ENCODE assay signal across 10 cellular contexts in genomic region chr2:105409717-105410116, GRCh38. TPM values are rescaled to one million over a fixed set of nuclear protein-coding genes. Genes with fewer than 3 reads are reported as not detected.
DNase-seq lines count a peak whose midpoint lies in the region; FAIRE-seq and TF ChIP-seq lines count a peak whose summit lies in the region.
"Had no signal": no experiment of that assay in that cellular context is flagged by ENCODE, and none has a peak within 500 bp of the region (broad histone marks: within the 10 kb centered on the region; RNA-seq: fewer than 3 reads in every experiment).

No MANE protein-coding gene starts in this region.

- POLR2A ChIA-PET in H1 (lab: Charles Lee; ENCODE audit: partially characterized antibody) = interaction anchor here (4.9 kb wide), 1 partner anchor 11 kb away, joined by 32 read pairs; the partner anchor contains the start of gene FHL2

- 0 out of 2 replicates have a peak overlapping the region, but pooled peaks have one; percentile 19 for H2AFZ ChIP-seq in H1 (ENCODE audit: low read length)
- H2AFZ ChIP-seq: parathyroid adenoma had no signal

- no peak overlapping the region for H2BK20ac ChIP-seq in H1 (ENCODE audit: low read length)

- no peak overlapping the region for H3K23ac ChIP-seq in H1 (ENCODE audit: insufficient read length)

- no peak overlapping the region for H2BK15ac ChIP-seq in H1 (ENCODE audit: low read length)

- no peak overlapping the region for H3K56ac ChIP-seq in H1 (replicated peaks; ENCODE audit: insufficient read length, low read depth, low read length)

- no peaks in the 10 kb centered on the region; a peak in 1 of 8 replicates for H3K36me3 ChIP-seq in H1 (ENCODE audit: control insufficient read depth in 2 of 4, insufficient read depth in 4 of 4, low read length in 3 of 4)
- H3K36me3 ChIP-seq in HAP-1 (replicated peaks) = no peaks in the 10 kb centered on the region

- no peak for TF ChIP-seq RAD21 in H1 (IDR thresholded peaks at IDR 0.05 in 1 of 2, conservative IDR thresholded peaks at IDR 0.05 in 1 of 2; ENCODE audit: low read depth in 2 of 2, low read length in 2 of 2)

- H4K91ac ChIP-seq in H1 (replicated peaks; ENCODE audit: insufficient read length, low read length) = no peak overlapping the region

- TF ChIP-seq EP300 in H1 (IDR thresholded peaks at IDR 0.05; ENCODE audit: borderline replicate concordance in 1 of 2, low read depth in 2 of 2, low read length in 2 of 2) = no peak

- H3K4me2 ChIP-seq in H1 (ENCODE audit: insufficient read depth in 1 of 2, low read depth in 2 of 2, low read length in 2 of 2) = no peak overlapping the region

- no peak overlapping the region for H2BK120ac ChIP-seq in H1 (replicated peaks; ENCODE audit: low read depth, low read length)

- no peak overlapping the region for H2BK5ac ChIP-seq in H1 (ENCODE audit: low read depth, low read length)

- H3K14ac ChIP-seq in H1 (ENCODE audit: insufficient read length) = no peak overlapping the region

- no peaks in the 10 kb centered on the region for H3K23me2 ChIP-seq in H1 (ENCODE audit: low read depth, low read length)

- H3K79me2 ChIP-seq in H1 (ENCODE audit: control insufficient read depth in 1 of 2, insufficient read depth in 2 of 2, low read length in 2 of 2) = no peaks in the 10 kb centered on the region
- H3K79me2 ChIP-seq: parathyroid adenoma had no signal

- FAIRE-seq in H1 (lab: Jason Lieb, UNC) (no peak), urothelium cell line (lab: Jason Lieb, UNC) (peak; percentile 94)

- no peak overlapping the region for H4K5ac ChIP-seq in H1 (ENCODE audit: insufficient read length, low read depth, low read length)

- H3K4me1 ChIP-seq in H1 (replicated peaks in 1 of 4; ENCODE audit: control insufficient read depth in 3 of 4, insufficient read depth in 4 of 4, low read length in 3 of 4) (no peaks in the 10 kb centered on the region), HAP-1 (no peaks in the 10 kb centered on the region)
- H3K4me1 ChIP-seq: parathyroid adenoma had no signal

- no peak for TF ChIP-seq CTCF in H1 (IDR thresholded peaks at IDR 0.05; ENCODE audit: control extremely low read depth in 1 of 3, insufficient read depth in 1 of 3, low read depth in 1 of 3, low read length in 3 of 3)
- no peak for TF ChIP-seq CTCF in lower leg skin (IDR thresholded peaks at IDR 0.05)

- WGBS in H1 (ENCODE audit: extremely low coverage in 1 of 2, insufficient coverage in 1 of 2, insufficient read length in 1 of 2, insufficient replicate concordance in 2 of 2, low coverage in 1 of 2, low lambda C conversion rate in 2 of 2, missing lambda C conversion rate in 1 of 2), 2 experiments = 89% methylated on average over 6 of the region's 6 CpGs; no CpG with 5 or more reads in 1 of the 2 experiments
- WGBS in lower leg skin, 2 donors = 16 to 27% methylated on average over 6 of the region's 6 CpGs

- H3K18ac ChIP-seq in H1 (ENCODE audit: extremely low read depth, low read length) = no peak overlapping the region

- CTCF ChIA-PET in H1 (lab: Charles Lee; ENCODE audit: partially characterized antibody) = interaction anchor here (0.8 to 2.0 kb wide), 5 partner anchors 10 to 560 kb away, joined by 3 to 10 read pairs (median 4); partner anchors contain the start of gene FHL2

- H4K20me1 ChIP-seq in H1 (replicated peaks in 1 of 2; ENCODE audit: control insufficient read depth in 1 of 2, insufficient read depth in 2 of 2, low read length in 2 of 2) = no peaks in the 10 kb centered on the region

- H2AK5ac ChIP-seq in H1 (ENCODE audit: low read depth, low read length) = no peak overlapping the region

- no peak overlapping the region for H3K9ac ChIP-seq in H1 (replicated peaks in 1 of 4; ENCODE audit: extremely low read depth in 1 of 4, low read depth in 3 of 4, low read length in 3 of 4)
- H3K9ac ChIP-seq: parathyroid adenoma had no signal

- no peak overlapping the region for H2BK12ac ChIP-seq in H1 (ENCODE audit: low read depth, low read length)

- H3K4ac ChIP-seq in H1 (replicated peaks; ENCODE audit: insufficient read length, low read depth, low read length) = no peak overlapping the region

- H4K8ac ChIP-seq in H1 (ENCODE audit: extremely low read depth, insufficient read depth, low read length) = no peak overlapping the region

- H3K27ac ChIP-seq in H1 (ENCODE audit: low read depth, low read length) = no peak overlapping the region
- H3K27ac ChIP-seq: 22Rv1, parathyroid adenoma had no signal

- DNase-seq in DMS 273 (lab: John Stamatoyannopoulos, UW; ENCODE audit: unreplicated experiment) = peak; percentile 50
- no peak for DNase-seq in DMS 273 treated with DMSO at 0.1 percent for 48 hours (lab: John Stamatoyannopoulos, UW)
- peak in 1 of 2 experiments; percentile 27 for DNase-seq in H1 (ENCODE audit: low read depth in 1 of 2, low spot score in 2 of 2)
- DNase-seq in lower leg skin (ENCODE audit: low spot score in 2 of 2) = peak; percentile 80 to 89
- peak; percentile 89 for DNase-seq in urothelium cell line (ENCODE audit: low spot score)
- DNase-seq in NK-92 (lab: John Stamatoyannopoulos, UW; ENCODE audit: unreplicated experiment) = no peak
- no peak for DNase-seq in activated CD4-positive, alpha-beta T cell treated with anti-CD3 and anti-CD28 coated beads, Interleukin-2, amount 50 U/mL, for 1 hour
- no peak for DNase-seq in HAP-1 (ENCODE audit: low spot score in 2 of 2)

- no peak for TF ChIP-seq POLR2A in H1 (IDR thresholded peaks at IDR 0.05; ENCODE audit: control extremely low read depth in 1 of 2, low read depth in 2 of 2, low read length in 2 of 2)
- no peak for TF ChIP-seq POLR2A in lower leg skin (IDR thresholded peaks at IDR 0.05)

- intact Hi-C loops in lower leg skin (cut with DNase I; ENCODE audit: low total_unique reads) = no loop called here

- H3K9me3 ChIP-seq in H1 (ENCODE audit: insufficient read depth in 2 of 2, low read depth in 1 of 2, low read length in 1 of 2) (no peaks in the 10 kb centered on the region), HAP-1 (no peaks in the 10 kb centered on the region)

- H3K79me1 ChIP-seq in H1 (ENCODE audit: low read depth, low read length) = no peaks in the 10 kb centered on the region

- in situ Hi-C loops in HAP-1 (cut with MboI; ENCODE audit: low sequenced_read_pairs) = no loop called here

- H3K4me3 ChIP-seq in H1 (ENCODE audit: extremely low read depth in 1 of 4, insufficient read depth in 2 of 4, low read depth in 3 of 4, low read length in 4 of 4) (no peak overlapping the region), lower leg skin (ENCODE audit: low read depth, poor library complexity, severe bottlenecking) (no peak overlapping the region), HAP-1 (no peak overlapping the region)

- H3K27me3 ChIP-seq in H1 (replicated peaks in 1 of 4; ENCODE audit: control insufficient read depth in 3 of 4, extremely low read depth in 1 of 4, insufficient read depth in 3 of 4, low read length in 3 of 4) (no peaks in the 10 kb centered on the region; a peak in 1 of 7 replicates), HAP-1 (ENCODE audit: low read depth) (no peaks in the 10 kb centered on the region)

TF ChIP-seq in H1, 55 proteins besides CTCF, POLR2A, EP300 and RAD21:
- TF ChIP-seq KDM4A (IDR thresholded peaks at IDR 0.05; ENCODE audit: low read depth, low read length, severe bottlenecking) (no peak), SP1 (IDR thresholded peaks at IDR 0.05; ENCODE audit: low read depth, low read length) (no peak), BACH1 (IDR thresholded peaks at IDR 0.05; ENCODE audit: low read length) (no peak), ZNF274 (IDR thresholded peaks at IDR 0.05; ENCODE audit: borderline replicate concordance, extremely low read depth, low read length) (no peak), BCL11A (IDR thresholded peaks at IDR 0.05; ENCODE audit: low read depth in 2 of 2, low read length in 2 of 2) (no peak), JUN (IDR thresholded peaks at IDR 0.05; ENCODE audit: low read depth, low read length) (no peak), POU5F1 (IDR thresholded peaks at IDR 0.05; ENCODE audit: low read depth, low read length) (no peak), TBP (IDR thresholded peaks at IDR 0.05; ENCODE audit: low read depth, low read length) (no peak), TCF12 (IDR thresholded peaks at IDR 0.05; ENCODE audit: low read depth, low read length) (no peak), FOSL1 (IDR thresholded peaks at IDR 0.05; ENCODE audit: insufficient read depth, low read depth, low read length) (no peak), POLR2AphosphoS5 (IDR thresholded peaks at IDR 0.05; ENCODE audit: low read depth, low read length) (no peak), SIRT6 (IDR thresholded peaks at IDR 0.05; ENCODE audit: low read length) (no peak)
- TF ChIP-seq, protein P1, sequence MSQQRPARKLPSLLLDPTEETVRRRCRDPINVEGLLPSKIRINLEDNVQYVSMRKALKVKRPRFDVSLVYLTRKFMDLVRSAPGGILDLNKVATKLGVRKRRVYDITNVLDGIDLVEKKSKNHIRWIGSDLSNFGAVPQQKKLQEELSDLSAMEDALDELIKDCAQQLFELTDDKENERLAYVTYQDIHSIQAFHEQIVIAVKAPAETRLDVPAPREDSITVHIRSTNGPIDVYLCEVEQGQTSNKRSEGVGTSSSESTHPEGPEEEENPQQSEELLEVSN (IDR thresholded peaks at IDR 0.05) = no peak

RNA-seq across cellular contexts. Expression of gene FHL2, which starts 10.9 kb away (rescaled TPM):
- total RNA-seq in H1 (2021; fragmentation: NEBNext Ultra II Directional; extraction: Animal tissue kit (Norgen Biotek cat#: 25700)) = 33.2 and 33.4 TPM in 2 replicates
- polyA plus RNA-seq in H1 (2011; rRNA removed) = 51.0 and 64.3 TPM in 2 replicates
- polyA plus RNA-seq in H1 (2011; cell fraction: cytosol; rRNA removed) = 60.7 TPM
- polyA plus RNA-seq in H1 (2011; cell fraction: nucleus; rRNA removed) = 36.4 TPM
- 32.7 to 47.1 TPM (median 40.2 TPM) in 4 replicates for polyA plus RNA-seq in H1 (2012, experiment 1 of 2)
- polyA plus RNA-seq in H1 (2012, experiment 2 of 2) = 29.1 TPM
- polyA plus RNA-seq in H1 (2013, experiment 1 of 2) = 19.4 TPM
- 20.2 TPM for polyA plus RNA-seq in H1 (2013, experiment 2 of 2)
- 59.2 and 66.1 TPM in 2 replicates for polyA minus RNA-seq in H1 (2011; rRNA and poly(A)+ RNA removed)
- polyA minus RNA-seq in H1 (2011; cell fraction: cytosol; rRNA and poly(A)+ RNA removed) = 19.0 TPM
- polyA minus RNA-seq in H1 (2011; cell fraction: nucleus; rRNA and poly(A)+ RNA removed) = 33.3 TPM
- 10 to 100 TPM; 48.3 to 67.3 (median 49.3) TPM for total RNA-seq in lower leg skin

Comparison
In these comparisons a context has a peak if more than half of its experiments do, and no peak if none do; other contexts are left out.
1. DNase-seq: peak in DMS 273 (single experiment), lower leg skin (2 of 2) and urothelium cell line (single experiment); none in DMS 273 treated with DMSO at 0.1 percent for 48 hours (single experiment), NK-92 (single experiment), activated CD4-positive, alpha-beta T cell treated with anti-CD3 and anti-CD28 coated beads, Interleukin-2, amount 50 U/mL, for 1 hour (single experiment) and HAP-1 (0 of 2).